27 cellular contexts compared by ENCODE assay signal in the genomic region with DNA sequence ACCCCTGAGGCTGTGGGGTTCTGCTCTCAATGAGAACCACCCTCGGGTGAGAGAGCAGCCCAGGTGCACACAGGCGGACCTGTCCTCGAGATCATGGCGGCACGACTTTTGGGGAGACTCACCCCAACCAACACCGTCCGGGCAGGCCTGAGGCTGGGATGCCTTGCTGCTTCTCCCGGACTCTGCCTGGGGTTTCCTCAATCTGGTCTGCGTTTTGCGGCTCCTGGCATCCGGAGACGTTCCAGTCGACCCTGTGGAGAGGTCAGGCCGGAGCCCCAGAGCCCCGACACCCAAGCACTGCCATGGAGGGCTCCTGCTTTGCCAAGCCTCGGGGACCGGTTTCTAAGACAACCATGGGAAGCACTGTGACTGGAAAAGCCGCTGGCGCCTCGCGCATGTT.
A peak's percentile ranks its signal among the peaks of the same experiment; 100 is the strongest.
DNase-seq lines count a peak whose midpoint lies in the region; ATAC-seq and TF ChIP-seq lines count a peak whose summit lies in the region.
"Had no signal": no experiment of that assay in that cellular context is flagged by ENCODE, and none has a peak within 500 bp of the region (broad histone marks: within the 10 kb centered on the region; RNA-seq: fewer than 3 reads in every experiment).

No MANE protein-coding gene starts in this region.

- DNase-seq in activated gamma-delta T cell (lab: John Stamatoyannopoulos, UW) (peak; percentile 5), activated gamma-delta T cell treated with Interleukin-2 at 50 U/mL for 16 hours (no peak), chondrocyte (ENCODE audit: low spot score) (peak; percentile 75), posterior vena cava (ENCODE audit: low spot score) (peak; percentile 77), type B pancreatic cell (ENCODE audit: extremely low spot score, unreplicated experiment) (peak; percentile 61)
- DNase-seq in activated CD8-positive, alpha-beta memory T cell treated with anti-CD3 and anti-CD28 coated beads for 24 hours, result no peak
- DNase-seq: AML-193; CD4-positive, alpha-beta memory T cell; COR-L47; EL; GDM1; GOT3; HFFc6; MM.1S; NCI-H1417 treated with DMSO at 0.1 percent for 48 hours; NCI-H1694 treated with DMSO at 0.1 percent for 48 hours; NCI-H2081; NCI-H2171 treated with DMSO at 0.1 percent for 48 hours; NCI-H345; NCI-H510A treated with DMSO at 0.1 percent for 48 hours; NCI-H82; SK-N-SH; SW 1271 had no signal

- TF ChIP-seq CTCF in chondrocyte (IDR thresholded peaks at IDR 0.05) (no peak), type B pancreatic cell (conservative IDR thresholded peaks at IDR 0.05) (no peak)

- intact Hi-C loops in posterior vena cava (cut with DNase I), result no loop called here

- H3K4me3 Mint-ChIP-seq in chondrocyte (ENCODE audit: unreplicated experiment) (no peak overlapping the region), type B pancreatic cell (no peak overlapping the region)
- H3K4me3 Mint-ChIP-seq: CD4-positive, alpha-beta memory T cell; HFFc6; IgD-negative memory B cell had no signal

- peaks cover 31% of the 10 kb centered on the region for H3K9me3 Mint-ChIP-seq in chondrocyte (ENCODE audit: low read depth)
- peaks cover 11% of the 10 kb centered on the region for H3K9me3 Mint-ChIP-seq in type B pancreatic cell

- H3K27ac Mint-ChIP-seq in chondrocyte (ENCODE audit: unreplicated experiment) (no peak overlapping the region), type B pancreatic cell (no peak overlapping the region)
- H3K27ac Mint-ChIP-seq: CD4-positive, alpha-beta memory T cell; HFFc6; IgD-negative memory B cell had no signal

- no peak for ATAC-seq in HG02852 (IDR thresholded peaks at IDR 0.05; ENCODE audit: unreplicated experiment)
- ATAC-seq: A549, GM12878 had no signal

- H3K4me1 Mint-ChIP-seq in chondrocyte (ENCODE audit: low read depth) (no peaks in the 10 kb centered on the region), type B pancreatic cell (ENCODE audit: unreplicated experiment) (no peaks in the 10 kb centered on the region)
- H3K4me1 Mint-ChIP-seq: CD4-positive, alpha-beta memory T cell had no signal

- H3K36me3 Mint-ChIP-seq in chondrocyte (ENCODE audit: low read depth) (peaks cover 5% of the 10 kb centered on the region), type B pancreatic cell (peaks cover 6% of the 10 kb centered on the region)
- H3K36me3 Mint-ChIP-seq: IgD-negative memory B cell had no signal

- no peaks in the 10 kb centered on the region for H3K27me3 Mint-ChIP-seq in chondrocyte (ENCODE audit: low read depth)
- H3K27me3 Mint-ChIP-seq in type B pancreatic cell, result no peaks in the 10 kb centered on the region
- H3K27me3 Mint-ChIP-seq: CD4-positive, alpha-beta memory T cell; IgD-negative memory B cell had no signal

Comparison
In these comparisons a context has a peak if more than half of its experiments do, and no peak if none do; other contexts are left out.
1. DNase-seq: peak in activated gamma-delta T cell (single experiment), chondrocyte (single experiment), posterior vena cava (single experiment) and type B pancreatic cell (single experiment); none in activated gamma-delta T cell treated with Interleukin-2 at 50 U/mL for 16 hours (single experiment) and activated CD8-positive, alpha-beta memory T cell treated with anti-CD3 and anti-CD28 coated beads for 24 hours (single experiment).